ENCODE assay signal across 13 cellular contexts in genomic region chr10:109996766-109997171, GRCh38. TPM values are rescaled to one million over a fixed set of nuclear protein-coding genes. Genes with fewer than 3 reads are reported as not detected.
DNase-seq lines count a peak whose midpoint lies in the region; ATAC-seq and TF ChIP-seq lines count a peak whose summit lies in the region.
"Had no signal": no experiment of that assay in that cellular context is flagged by ENCODE, and none has a peak within 500 bp of the region (broad histone marks: within the 10 kb centered on the region; RNA-seq: fewer than 3 reads in every experiment).

No MANE protein-coding gene starts in this region.

- no peak overlapping the region for H4K8ac ChIP-seq in trophoblast cell (ENCODE audit: low read depth, low read length)

- no peak overlapping the region for H3K4me3 ChIP-seq in trophoblast cell (ENCODE audit: low read depth, low read length)
- H3K4me3 ChIP-seq in ascending aorta = no peak overlapping the region
- H3K4me3 ChIP-seq: ovary had no signal

- H3K23ac ChIP-seq in trophoblast cell (ENCODE audit: low read length) = no peak overlapping the region

- H2BK5ac ChIP-seq in trophoblast cell (ENCODE audit: low read depth, low read length, poor library complexity) = no peak overlapping the region

- H4K91ac ChIP-seq in trophoblast cell (ENCODE audit: low read depth, low read length) = no peak overlapping the region

- H3K79me1 ChIP-seq in trophoblast cell (ENCODE audit: low read length) = peaks cover 1% of the 10 kb centered on the region

- H3K4me1 Mint-ChIP-seq in mesothelial cell of epicardium = peaks cover 43% of the 10 kb centered on the region

- H3K18ac ChIP-seq in trophoblast cell (ENCODE audit: low read length) = no peak overlapping the region

- ATAC-seq in GM18502 (IDR thresholded peaks at IDR 0.05; ENCODE audit: poor library complexity, unreplicated experiment) (peak; percentile 13), GM21723 (IDR thresholded peaks at IDR 0.05; ENCODE audit: unreplicated experiment) (peak; percentile 33), HG03558 (IDR thresholded peaks at IDR 0.05; ENCODE audit: extremely low read depth, unreplicated experiment) (peak; percentile 14)
- ATAC-seq: activated T-helper 17 cell treated with anti-CD3 and anti-CD28 coated beads, Interleukin-2, amount 50 U/mL, for 72 hours; T-helper 17 cell had no signal

- H2AFZ ChIP-seq in trophoblast cell (ENCODE audit: insufficient read depth, low read length, poor library complexity) = no peak overlapping the region

- WGBS in trophoblast cell (ENCODE audit: extremely low coverage, insufficient coverage, insufficient read length) = no CpG with 5 or more reads among the region's 3 CpGs

- no peak overlapping the region for H3K27ac ChIP-seq in trophoblast cell (ENCODE audit: low read depth, low read length)
- H3K27ac ChIP-seq in ascending aorta = no peak overlapping the region
- H3K27ac ChIP-seq: ovary had no signal

- no peak for TF ChIP-seq CTCF in mesothelial cell of epicardium (IDR thresholded peaks at IDR 0.05; ENCODE audit: unreplicated experiment)
- TF ChIP-seq CTCF in ascending aorta (IDR thresholded peaks at IDR 0.05) = no peak

- no peak overlapping the region for H3K4ac ChIP-seq in trophoblast cell (ENCODE audit: low read depth, low read length)

- H2BK12ac ChIP-seq in trophoblast cell (ENCODE audit: low read length) = no peak overlapping the region

- no peaks in the 10 kb centered on the region for H3K36me3 ChIP-seq in trophoblast cell (ENCODE audit: control insufficient read depth in 1 of 2, insufficient read depth in 2 of 2, low read length in 2 of 2)
- H3K36me3 ChIP-seq in ascending aorta = no peaks in the 10 kb centered on the region
- H3K36me3 ChIP-seq: ovary had no signal

- H3K27me3 Mint-ChIP-seq in mesothelial cell of epicardium (ENCODE audit: low read depth) = peaks cover 3% of the 10 kb centered on the region
- H3K27me3 Mint-ChIP-seq: activated T-helper 17 cell treated with anti-CD3 and anti-CD28 coated beads, Interleukin-2, amount 50 U/mL, for 72 hours; T-helper 17 cell had no signal

- H3K9me3 ChIP-seq in trophoblast cell (ENCODE audit: insufficient read depth, low read depth, low read length) (no peaks in the 10 kb centered on the region), ascending aorta (no peaks in the 10 kb centered on the region)
- H3K9me3 ChIP-seq: ovary had no signal

- H3K9me3 Mint-ChIP-seq in mesothelial cell of epicardium = no peaks in the 10 kb centered on the region
- H3K9me3 Mint-ChIP-seq: activated T-helper 17 cell treated with anti-CD3 and anti-CD28 coated beads, Interleukin-2, amount 50 U/mL, for 72 hours had no signal

- H3K79me2 ChIP-seq in trophoblast cell (ENCODE audit: control insufficient read depth, insufficient read depth, low read length, poor library complexity) = no peaks in the 10 kb centered on the region

- no peak overlapping the region for H4K12ac ChIP-seq in trophoblast cell (ENCODE audit: low read depth, low read length)

- H3K4me2 ChIP-seq in trophoblast cell (ENCODE audit: low read length) = no peak overlapping the region

- H3K27me3 ChIP-seq in trophoblast cell (ENCODE audit: insufficient read depth, low read length) (no peaks in the 10 kb centered on the region), ascending aorta (no peaks in the 10 kb centered on the region)
- H3K27me3 ChIP-seq: ovary had no signal

- H3K36me3 Mint-ChIP-seq in mesothelial cell of epicardium = no peaks in the 10 kb centered on the region

- no peak overlapping the region for H3K4me3 Mint-ChIP-seq in mesothelial cell of epicardium
- H3K4me3 Mint-ChIP-seq: activated T-helper 17 cell treated with anti-CD3 and anti-CD28 coated beads, Interleukin-2, amount 50 U/mL, for 72 hours; T-helper 17 cell had no signal

- H3K27ac Mint-ChIP-seq in mesothelial cell of epicardium = peak overlapping the region; percentile 86
- H3K27ac Mint-ChIP-seq: activated T-helper 17 cell treated with anti-CD3 and anti-CD28 coated beads, Interleukin-2, amount 50 U/mL, for 72 hours; T-helper 17 cell had no signal

- H2AK5ac ChIP-seq in trophoblast cell (ENCODE audit: low read length) = no peak overlapping the region

- H2BK120ac ChIP-seq in trophoblast cell (ENCODE audit: insufficient read depth, low read length, poor library complexity) = no peak overlapping the region

- DNase-seq in mesothelial cell of epicardium (ENCODE audit: low spot score in 2 of 2, unreplicated experiment in 2 of 2) (no peak), trophoblast cell (no peak), HPDE6-E6E7 (ENCODE audit: extremely low spot score) (no peak), ascending aorta (ENCODE audit: low spot score in 2 of 2) (no peak)
- DNase-seq in activated CD4-positive, alpha-beta T cell treated with anti-CD3 and anti-CD28 coated beads for 1 hour = no peak
- DNase-seq: cortex of kidney, NCI-H345, ovary, T-helper 17 cell had no signal

- H3K14ac ChIP-seq in trophoblast cell (ENCODE audit: low read length) = no peak overlapping the region

- intact Hi-C loops in ascending aorta (cut with DNase I) = no loop called here

- H3K4me1 ChIP-seq in trophoblast cell (ENCODE audit: control insufficient read depth in 1 of 2, insufficient read depth in 2 of 2, low read length in 2 of 2) (peaks cover 3 to 4% of the 10 kb centered on the region in 2 experiments), ascending aorta (peaks cover 0 to 10% of the 10 kb centered on the region in 2 donors)

- H3K9ac ChIP-seq in trophoblast cell (ENCODE audit: low read length) = no peak overlapping the region

RNA-seq across cellular contexts. Expression of gene ADD3, which starts 11.0 kb away (rescaled TPM):
- total RNA-seq in mesothelial cell of epicardium = 98.7 to 104 TPM (median 101 TPM) in 3 replicates
- polyA plus RNA-seq in trophoblast cell (2013) = 62.9 and 91.7 TPM in 2 replicates
- total RNA-seq in ascending aorta = 93.0 TPM
